In the genomic region with DNA sequence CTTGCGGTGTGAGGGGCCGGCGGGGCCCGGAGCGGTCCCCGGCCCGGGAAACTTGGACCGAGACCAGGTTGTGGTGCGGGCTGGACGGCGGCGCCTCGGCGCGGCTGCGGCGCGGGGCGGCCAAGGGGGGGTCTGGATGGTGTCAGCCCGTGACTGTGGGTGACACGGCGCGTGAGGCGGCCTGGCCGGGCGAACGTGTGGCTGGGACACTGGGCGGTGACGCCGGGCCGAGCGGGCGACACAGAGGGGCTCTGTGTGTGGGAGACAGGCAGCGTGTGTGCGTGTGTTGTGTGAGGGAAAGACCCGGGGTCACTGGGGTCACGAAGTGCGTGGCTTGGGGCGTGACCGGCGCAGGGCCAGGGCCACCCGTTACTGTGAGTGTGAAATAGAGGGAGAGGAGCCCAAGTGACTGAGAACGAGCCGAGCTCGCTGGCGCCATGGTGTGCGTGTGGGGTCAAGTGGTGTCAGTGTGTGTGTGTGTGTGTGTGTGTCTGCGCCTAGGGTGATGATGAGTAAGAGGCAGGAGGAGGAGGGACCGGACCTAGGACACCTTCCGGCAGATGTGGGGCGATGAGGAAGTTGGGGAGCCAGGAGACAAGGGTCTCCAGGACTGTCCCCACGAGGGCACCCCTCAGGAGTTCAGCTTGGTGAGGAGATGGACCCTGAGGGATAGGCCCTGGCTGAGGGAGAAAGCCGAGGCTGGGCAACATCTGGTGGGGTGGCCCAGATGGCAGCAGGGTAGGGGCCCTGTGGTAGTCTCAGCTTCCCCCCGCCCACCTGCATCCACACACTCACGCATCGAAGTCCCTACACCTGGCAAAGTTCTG, we compare ENCODE assay signal across 8 cellular contexts. TPM values are rescaled to one million over a fixed set of nuclear protein-coding genes. Genes with fewer than 3 reads are reported as not detected.
DNase-seq lines count a peak whose midpoint lies in the region; ATAC-seq and TF ChIP-seq lines count a peak whose summit lies in the region.

No MANE protein-coding gene starts in this region.

- peak overlapping the region in 1 of 3 experiments; percentile 74; a peak in 1 of 7 replicates for H3K27ac Mint-ChIP-seq in H9

- no peak overlapping the region for H3T11ph ChIP-seq in H9 (ENCODE audit: low read length)

- H3K79me1 ChIP-seq in H9 (ENCODE audit: insufficient read depth, low read depth, low read length, poor library complexity, severe bottlenecking), result no peaks in the 10 kb centered on the region

- H3K56ac ChIP-seq in H9 (ENCODE audit: insufficient read length, low read depth, low read length), result no peak overlapping the region

- H3K36me3 Mint-ChIP-seq in H9 (ENCODE audit: insufficient read depth in 1 of 3, low read depth in 3 of 3), result no peaks in the 10 kb centered on the region; a peak in 1 of 7 replicates

- peak overlapping the region; percentile 49 for H3K14ac ChIP-seq in H9 (ENCODE audit: insufficient read depth, low read length)

- H2BK12ac ChIP-seq in H9 (ENCODE audit: insufficient read length, low read depth, low read length), result no peak overlapping the region

- H3K4me1 ChIP-seq in H9 (ENCODE audit: insufficient read depth, low read length), result peaks cover 3% of the 10 kb centered on the region; the same call in 1 of the 2 replicates

- no peak overlapping the region for H4K5ac ChIP-seq in H9 (ENCODE audit: insufficient read length, low read depth, low read length)

- ATAC-seq in left lobe of liver, result peak; percentile 8

- H4K91ac ChIP-seq in H9 (ENCODE audit: insufficient read length, low read depth, low read length), result no peak overlapping the region

- no peaks in the 10 kb centered on the region; the same call in 1 of the 2 replicates for H3K79me2 ChIP-seq in H9 (ENCODE audit: insufficient read depth, low read length)

- H3K9ac ChIP-seq in H9 (ENCODE audit: extremely low read depth, insufficient read length, low read length), result peak overlapping the region; percentile 12

- H2AFZ ChIP-seq in H9 (ENCODE audit: low read length), result no peak overlapping the region

- peaks cover 6% of the 10 kb centered on the region for H3K23me2 ChIP-seq in H9 (ENCODE audit: insufficient read length, low read depth, low read length, poor library complexity, severe bottlenecking)

- no peak overlapping the region for H3K18ac ChIP-seq in H9 (ENCODE audit: insufficient read length, low read depth, low read length)

- no peak overlapping the region for H2AK5ac ChIP-seq in H9 (ENCODE audit: insufficient read length, low read length)

- no peaks in the 10 kb centered on the region for H3K9me3 Mint-ChIP-seq in H9

- peak overlapping the region; percentile 68 for H3K4me2 ChIP-seq in H9 (ENCODE audit: insufficient read depth, insufficient read length, low read length)

- peak overlapping the region; percentile 73 for H3K4me3 ChIP-seq in choroid plexus epithelial cell (ENCODE audit: low read depth, low read length)

- no peaks in the 10 kb centered on the region for H4K20me1 ChIP-seq in H9 (ENCODE audit: control insufficient read depth, insufficient read depth, insufficient read length)

- no peak overlapping the region for H2BK15ac ChIP-seq in H9 (ENCODE audit: low read depth, low read length)

- no peak overlapping the region for H2BK20ac ChIP-seq in H9 (ENCODE audit: low read depth, low read length, poor library complexity, severe bottlenecking)

- no peaks in the 10 kb centered on the region for H3K9me3 ChIP-seq in H9 (ENCODE audit: control insufficient read depth, low read depth, low read length)

- no peak overlapping the region for H3K27ac ChIP-seq in H9 (ENCODE audit: insufficient read length, low read depth, low read length)

- peaks cover 19% of the 10 kb centered on the region in 2 experiments for H3K4me1 Mint-ChIP-seq in H9

- no peak overlapping the region for H4K8ac ChIP-seq in H9 (replicated peaks; ENCODE audit: insufficient read length, low read depth, low read length)

- no peak overlapping the region for H2BK120ac ChIP-seq in H9 (ENCODE audit: low read depth, low read length, poor library complexity, severe bottlenecking)

- no peaks in the 10 kb centered on the region; the same call in 1 of the 2 replicates for H3K27me3 ChIP-seq in H9 (ENCODE audit: insufficient read depth, low read length)

- no peak overlapping the region for H2BK5ac ChIP-seq in H9 (ENCODE audit: insufficient read length, low read length)

- H3K23ac ChIP-seq in H9 (ENCODE audit: insufficient read length, low read depth, low read length), result no peak overlapping the region

- H3K4me3 Mint-ChIP-seq in H9, result peak overlapping the region; percentile 80 to 86

- H3K27me3 Mint-ChIP-seq in H9 (ENCODE audit: low read depth), result peaks cover 21% of the 10 kb centered on the region

- DNase-seq in ELR (ENCODE audit: low read depth) (peak; percentile 89), H9 (no peak), NCI-H1092 (lab: John Stamatoyannopoulos, UW) (peak; percentile 12), choroid plexus epithelial cell (ENCODE audit: low read depth) (peak; percentile 83), left lobe of liver (ENCODE audit: low spot score) (peak; percentile 60), superior temporal gyrus (ENCODE audit: extremely low spot score) (no peak)
- peak; percentile 73 for DNase-seq in activated CD4-positive, CD25-positive, alpha-beta regulatory T cell treated with anti-CD3 and anti-CD28 coated beads, Interleukin-2, amount 50 U/mL, for 72 hours
- DNase-seq in stimulated activated CD4-positive, alpha-beta T cell treated with anti-CD3 and anti-CD28 coated beads, Interleukin-2, amount 100 ng/mL, for 4 hours (ENCODE audit: low read depth), result peak; percentile 35

- no CpG with 5 or more reads among the region's 56 CpGs for WGBS in H9 (ENCODE audit: extremely low coverage, insufficient read length, low lambda C conversion rate)

- TF ChIP-seq CTCF in H9 (conservative IDR thresholded peaks at IDR 0.05) (no peak), choroid plexus epithelial cell (conservative IDR thresholded peaks at IDR 0.05; ENCODE audit: low read depth, low read length) (no peak)

- no peak overlapping the region for H3K4ac ChIP-seq in H9 (ENCODE audit: low read depth, low read length)

RNA-seq across cellular contexts. Expression of a gene that starts 0.8 kb away (rescaled TPM):
- 10.2 TPM in 2 replicates for total RNA-seq in H9 (2021)
- total RNA-seq in left lobe of liver, result 1.4 TPM

Comparison
In these comparisons a context has a peak if more than half of its experiments do, and no peak if none do; other contexts are left out.
1. DNase-seq: peak in ELR (single experiment), NCI-H1092 (single experiment), activated CD4-positive, CD25-positive, alpha-beta regulatory T cell treated with anti-CD3 and anti-CD28 coated beads, Interleukin-2, amount 50 U/mL, for 72 hours (single experiment), choroid plexus epithelial cell (single experiment), left lobe of liver (single experiment) and stimulated activated CD4-positive, alpha-beta T cell treated with anti-CD3 and anti-CD28 coated beads, Interleukin-2, amount 100 ng/mL, for 4 hours (single experiment); none in H9 (single experiment) and superior temporal gyrus (single experiment).